In the genomic region with DNA sequence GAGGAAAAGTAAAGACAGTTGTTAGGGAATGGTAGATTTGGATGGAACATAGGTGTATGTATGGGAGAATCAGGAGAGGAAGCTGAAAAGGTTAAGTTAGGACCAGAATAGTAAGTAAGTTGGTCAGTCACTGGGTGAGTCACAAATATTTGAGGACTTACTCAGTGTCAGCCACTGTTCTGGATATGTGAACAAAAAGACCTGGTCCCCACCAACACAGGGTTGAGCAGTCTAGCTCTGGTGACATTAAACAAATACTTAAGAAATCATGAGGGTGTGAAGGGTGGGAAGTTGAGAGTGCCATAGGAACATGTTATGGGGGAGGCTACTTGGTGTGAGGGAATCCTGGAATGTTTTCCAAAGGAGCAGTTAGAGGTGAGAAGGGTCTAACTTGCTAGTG, we compare ENCODE assay signal across 14 cellular contexts.
DNase-seq lines count a peak whose midpoint lies in the region; ATAC-seq, FAIRE-seq and TF ChIP-seq lines count a peak whose summit lies in the region.
"Had no signal": no experiment of that assay in that cellular context is flagged by ENCODE, and none has a peak within 500 bp of the region (broad histone marks: within the 10 kb centered on the region; RNA-seq: fewer than 3 reads in every experiment).

No MANE protein-coding gene starts in this region.

- no peaks in the 10 kb centered on the region for H3F3A ChIP-seq in SK-N-SH (replicated peaks; ENCODE audit: insufficient read depth)

- no peaks in the 10 kb centered on the region for H4K20me1 ChIP-seq in SK-N-SH (ENCODE audit: insufficient read depth)

- H3K4me1 ChIP-seq in SK-N-SH (ENCODE audit: control insufficient read depth in 1 of 2, insufficient read depth in 2 of 2, low read depth in 1 of 2, low read length in 1 of 2) (peaks cover 5% of the 10 kb centered on the region in 2 experiments; a peak in 3 of 4 replicates), foreskin keratinocyte (peaks cover 8% of the 10 kb centered on the region), transverse colon (peaks cover 0 to 11% (median 0%) of the 10 kb centered on the region in 4 donors)

- in situ Hi-C loops in transverse colon (cut with MboI; ENCODE audit: low pct_ligation_motif_present in 1 of 4, low pct_unique_long_range_greater_than_20kb in 1 of 4, low sequenced_read_pairs in 3 of 4) = loop anchor here in 1 of 4 donors (25.0 kb wide), 1 partner anchor 248 kb away; a partner anchor contains a TSS

- H3K36me3 Mint-ChIP-seq in activated CD8-positive, alpha-beta T cell treated with anti-CD3 and anti-CD28 coated beads for 36 hours (ENCODE audit: low read depth) = no peaks in the 10 kb centered on the region
- no peaks in the 10 kb centered on the region for H3K36me3 Mint-ChIP-seq in activated CD8-positive, alpha-beta T cell treated with anti-CD3 and anti-CD28 coated beads, Interleukin-2, amount 10 ng/mL, durations not matched to agents 7 days and 5 days (ENCODE audit: low read depth)

- POLR2A ChIA-PET in activated CD8-positive, alpha-beta T cell treated with anti-CD3 and anti-CD28 coated beads for 36 hours (lab: Charles Lee) = interaction anchor here (1.3 kb wide), 1 partner anchor 248 kb away, joined by 3 read pairs; no protein-coding TSS in a partner anchor
- POLR2A ChIA-PET in activated CD8-positive, alpha-beta T cell treated with anti-CD3 and anti-CD28 coated beads, Interleukin-2, amount 10 ng/mL, durations not matched to agents 7 days and 5 days (lab: Charles Lee) = no interaction called here
- POLR2A ChIA-PET in SK-N-SH (lab: Yijun Ruan, JAX) = no interaction called here

- peaks cover 4% of the 10 kb centered on the region for H3K27me3 Mint-ChIP-seq in activated CD8-positive, alpha-beta T cell treated with anti-CD3 and anti-CD28 coated beads for 36 hours
- H3K27me3 Mint-ChIP-seq in activated CD8-positive, alpha-beta T cell treated with anti-CD3 and anti-CD28 coated beads, Interleukin-2, amount 10 ng/mL, durations not matched to agents 7 days and 5 days (ENCODE audit: low read depth) = peaks cover 4% of the 10 kb centered on the region

- no peak for FAIRE-seq in urothelium cell line (lab: Jason Lieb, UNC)
- FAIRE-seq: A204.1, kidney had no signal

- H3K9ac ChIP-seq in SK-N-SH = no peak overlapping the region

- no peaks in the 10 kb centered on the region for H3K9me3 Mint-ChIP-seq in activated CD8-positive, alpha-beta T cell treated with anti-CD3 and anti-CD28 coated beads for 36 hours
- H3K9me3 Mint-ChIP-seq in activated CD8-positive, alpha-beta T cell treated with anti-CD3 and anti-CD28 coated beads, Interleukin-2, amount 10 ng/mL, durations not matched to agents 7 days and 5 days (ENCODE audit: insufficient read depth) = no peaks in the 10 kb centered on the region

- H2AFZ ChIP-seq in SK-N-SH (ENCODE audit: low read depth) = peak overlapping the region; percentile 52; the same call in 1 of the 2 replicates

- peak overlapping the region; percentile 8; the same call in 1 of the 2 replicates for H3K4me2 ChIP-seq in SK-N-SH

- no peak overlapping the region for H3K27ac Mint-ChIP-seq in activated CD8-positive, alpha-beta T cell treated with anti-CD3 and anti-CD28 coated beads for 36 hours
- H3K27ac Mint-ChIP-seq in activated CD8-positive, alpha-beta T cell treated with anti-CD3 and anti-CD28 coated beads, Interleukin-2, amount 10 ng/mL, durations not matched to agents 7 days and 5 days = no peak overlapping the region
- H3K27ac Mint-ChIP-seq: T-helper 1 cell treated with Interleukin-12 subunit alpha and Interleukin-12 subunit beta and Interleukin-4 antibody, amounts not matched to agents 30 μg/mL and 1 μg/mL, for 36 hours had no signal

- TF ChIP-seq RAD21 in SK-N-SH (IDR thresholded peaks at IDR 0.05; ENCODE audit: low read length) = no peak

- no peaks in the 10 kb centered on the region for H3K9me3 ChIP-seq in SK-N-SH
- no peaks in the 10 kb centered on the region for H3K9me3 ChIP-seq in transverse colon

- TF ChIP-seq EP300 in SK-N-SH (IDR thresholded peaks at IDR 0.05; ENCODE audit: borderline replicate concordance in 1 of 2, low read depth in 1 of 2, low read length in 1 of 2) (no peak), transverse colon (IDR thresholded peaks at IDR 0.05; ENCODE audit: low read depth) (no peak)

- no peaks in the 10 kb centered on the region for H3K9me2 ChIP-seq in SK-N-SH

- DNase-seq in activated CD8-positive, alpha-beta T cell treated with anti-CD3 and anti-CD28 coated beads for 36 hours = no peak
- no peak for DNase-seq in activated CD8-positive, alpha-beta T cell treated with anti-CD3 and anti-CD28 coated beads, Interleukin-2, amount 10 ng/mL, durations not matched to agents 7 days and 5 days
- no peak for DNase-seq in SK-N-SH
- DNase-seq in foreskin keratinocyte = peak in 1 of 2 donors; percentile 71
- DNase-seq in urothelium cell line (ENCODE audit: low spot score) = peak; percentile 66
- no peak for DNase-seq in cerebellar cortex (ENCODE audit: low spot score)
- no peak for DNase-seq in transverse colon
- DNase-seq in GM10266 (ENCODE audit: extremely low spot score) = no peak
- DNase-seq: activated T-cell treated with anti-CD3 and anti-CD28 coated beads, Interleukin-2, amount 50 U/mL, for 48 hours; GOT3; kidney had no signal

- TF ChIP-seq POLR2A in transverse colon (IDR thresholded peaks at IDR 0.05) = no peak

- H3K4me1 Mint-ChIP-seq in activated CD8-positive, alpha-beta T cell treated with anti-CD3 and anti-CD28 coated beads for 36 hours (ENCODE audit: low read depth) = peaks cover 30% of the 10 kb centered on the region
- H3K4me1 Mint-ChIP-seq in activated CD8-positive, alpha-beta T cell treated with anti-CD3 and anti-CD28 coated beads, Interleukin-2, amount 10 ng/mL, durations not matched to agents 7 days and 5 days (ENCODE audit: low read depth) = peaks cover 29% of the 10 kb centered on the region

- no peaks in the 10 kb centered on the region for H3K27me3 ChIP-seq in SK-N-SH (ENCODE audit: insufficient read depth)
- no peaks in the 10 kb centered on the region for H3K27me3 ChIP-seq in foreskin keratinocyte
- H3K27me3 ChIP-seq in transverse colon = no peaks in the 10 kb centered on the region

- no peak overlapping the region for H3K4me3 Mint-ChIP-seq in activated CD8-positive, alpha-beta T cell treated with anti-CD3 and anti-CD28 coated beads for 36 hours
- H3K4me3 Mint-ChIP-seq in activated CD8-positive, alpha-beta T cell treated with anti-CD3 and anti-CD28 coated beads, Interleukin-2, amount 10 ng/mL, durations not matched to agents 7 days and 5 days = no peak overlapping the region
- H3K4me3 Mint-ChIP-seq: T-helper 1 cell treated with Interleukin-12 subunit alpha and Interleukin-12 subunit beta and Interleukin-4 antibody, amounts not matched to agents 30 μg/mL and 1 μg/mL, for 36 hours had no signal

- H3K27ac ChIP-seq in SK-N-SH (ENCODE audit: low read depth in 2 of 2, low read length in 1 of 2) = peak overlapping the region in 1 of 2 experiments; percentile 27; a peak in 2 of 4 replicates
- H3K27ac ChIP-seq in foreskin keratinocyte = no peak overlapping the region
- H3K27ac ChIP-seq in transverse colon = no peak overlapping the region
- H3K27ac ChIP-seq: HL-60 had no signal

- no peak overlapping the region for H3K4me3 ChIP-seq in SK-N-SH (ENCODE audit: low read depth in 2 of 2, low read length in 1 of 2)
- no peak overlapping the region for H3K4me3 ChIP-seq in transverse colon

- H3K79me2 ChIP-seq in SK-N-SH (ENCODE audit: insufficient read depth) = no peaks in the 10 kb centered on the region

- TF ChIP-seq CTCF in activated CD8-positive, alpha-beta T cell treated with anti-CD3 and anti-CD28 coated beads for 36 hours (IDR thresholded peaks at IDR 0.05) = no peak
- no peak for TF ChIP-seq CTCF in SK-N-SH (IDR thresholded peaks at IDR 0.05)
- TF ChIP-seq CTCF in foreskin keratinocyte (conservative IDR thresholded peaks at IDR 0.05) = no peak
- TF ChIP-seq CTCF in transverse colon (IDR thresholded peaks at IDR 0.05) = no peak
- TF ChIP-seq CTCF in GM10266 (IDR thresholded peaks at IDR 0.05; ENCODE audit: control insufficient read depth, insufficient read depth, low read depth, missing control alignments) = no peak

- CTCF ChIA-PET in activated CD8-positive, alpha-beta T cell treated with anti-CD3 and anti-CD28 coated beads for 36 hours (lab: Charles Lee) = no interaction called here
- CTCF ChIA-PET in activated CD8-positive, alpha-beta T cell treated with anti-CD3 and anti-CD28 coated beads, Interleukin-2, amount 10 ng/mL, durations not matched to agents 7 days and 5 days (lab: Charles Lee) = interaction anchor here (1.3 kb wide), 1 partner anchor 17 kb away, joined by 3 read pairs; no protein-coding TSS in a partner anchor
- CTCF ChIA-PET in SK-N-SH (lab: Yijun Ruan, JAX) = no interaction called here

- intact Hi-C loops in activated CD8-positive, alpha-beta T cell treated with anti-CD3 and anti-CD28 coated beads for 36 hours (cut with micrococcal nuclease) = loop anchor here (10.0 kb wide), 2 partner anchors 274 to 444 kb away; no protein-coding TSS in a partner anchor
- intact Hi-C loops in transverse colon (cut with DNase I; ENCODE audit: low total_unique reads) = loop anchor here (10.0 kb wide), 1 partner anchor 256 kb away; no protein-coding TSS in a partner anchor

- ATAC-seq in activated CD8-positive, alpha-beta T cell treated with anti-CD3 and anti-CD28 coated beads for 36 hours = peak; percentile 42
- ATAC-seq in activated CD8-positive, alpha-beta T cell treated with anti-CD3 and anti-CD28 coated beads, Interleukin-2, amount 10 ng/mL, durations not matched to agents 7 days and 5 days = no peak
- peak; percentile 88 for ATAC-seq in foreskin keratinocyte

- H3K36me3 ChIP-seq in SK-N-SH (replicated peaks in 1 of 2; ENCODE audit: control insufficient read depth in 1 of 2, insufficient read depth in 2 of 2, low read length in 1 of 2) (no peaks in the 10 kb centered on the region), transverse colon (no peaks in the 10 kb centered on the region)
